In genomic region chr6:3088853-3089445, GRCh38 we compare ENCODE assay signal across 12 cellular contexts. TPM values are rescaled to one million over a fixed set of nuclear protein-coding genes. Genes with fewer than 3 reads are reported as not detected.
DNase-seq lines count a peak whose midpoint lies in the region; ATAC-seq and TF ChIP-seq lines count a peak whose summit lies in the region.
"Had no signal": no experiment of that assay in that cellular context is flagged by ENCODE, and none has a peak within 500 bp of the region (broad histone marks: within the 10 kb centered on the region; RNA-seq: fewer than 3 reads in every experiment).

No MANE protein-coding gene starts in this region.

- no peak for TF ChIP-seq CTCF in A673 (conservative IDR thresholded peaks at IDR 0.05; ENCODE audit: low read depth, low read length)
- TF ChIP-seq CTCF in GM23338 (conservative IDR thresholded peaks at IDR 0.05; ENCODE audit: low read depth in 2 of 2) = no peak
- no peak for TF ChIP-seq CTCF in esophagus squamous epithelium (IDR thresholded peaks at IDR 0.05)

- H3K79me2 ChIP-seq in GM23338 (replicated peaks; ENCODE audit: insufficient read depth) = no peaks in the 10 kb centered on the region

- no peaks in the 10 kb centered on the region; the same call in 2 of the 3 replicates for H3K4me1 Mint-ChIP-seq in GM23338
- H3K4me1 Mint-ChIP-seq: neural crest cell had no signal

- H3K27ac Mint-ChIP-seq in GM23338 = no peak overlapping the region

- POLR2A ChIA-PET in A673 (lab: Charles Lee; ENCODE audit: low non-redundant PET) = interaction anchor here (0.6 kb wide), 2 partner anchors 31 to 889 kb away, joined by 5 to 8 read pairs; no protein-coding TSS in a partner anchor

- H3K4me1 ChIP-seq in A673 (ENCODE audit: insufficient read depth, low read length, poor library complexity, severe bottlenecking) (peaks cover 8% of the 10 kb centered on the region), GM23338 (ENCODE audit: insufficient read depth) (no peaks in the 10 kb centered on the region), esophagus squamous epithelium (peaks cover 0 to 13% (median 11%) of the 10 kb centered on the region in 3 donors)

- no peak overlapping the region for H3K4me2 ChIP-seq in GM23338

- peak overlapping the region; percentile 35 for H3K27ac ChIP-seq in A673 (ENCODE audit: low read depth, low read length, poor library complexity, severe bottlenecking)
- no peak overlapping the region for H3K27ac ChIP-seq in GM23338 (ENCODE audit: low read depth)
- H3K27ac ChIP-seq in esophagus squamous epithelium = peak overlapping the region; percentile 17 to 65 (median 54)

- H3K36me3 ChIP-seq in A673 (ENCODE audit: insufficient read depth, low read length, poor library complexity, severe bottlenecking) (no peaks in the 10 kb centered on the region), GM23338 (ENCODE audit: insufficient read depth) (peaks cover 62% of the 10 kb centered on the region), esophagus squamous epithelium (peaks cover 0 to 66% (median 25%) of the 10 kb centered on the region in 3 donors)

- peaks cover 19% of the 10 kb centered on the region for H3K27me3 Mint-ChIP-seq in GM23338 (ENCODE audit: insufficient read depth, low read depth, poor library complexity)

- peaks cover 69% of the 10 kb centered on the region for H3K9me3 Mint-ChIP-seq in GM23338
- H3K9me3 Mint-ChIP-seq: neural crest cell had no signal

- H3K9me3 ChIP-seq in A673 (ENCODE audit: low read depth, low read length, poor library complexity, severe bottlenecking) (no peaks in the 10 kb centered on the region), esophagus squamous epithelium (no peaks in the 10 kb centered on the region)

- H3K27me3 ChIP-seq in A673 (replicated peaks; ENCODE audit: insufficient read depth, low read depth, low read length, poor library complexity) = no peaks in the 10 kb centered on the region
- H3K27me3 ChIP-seq in GM23338 (ENCODE audit: insufficient read depth) = no peaks in the 10 kb centered on the region
- H3K27me3 ChIP-seq in esophagus squamous epithelium = no peaks in the 10 kb centered on the region

- no peaks in the 10 kb centered on the region for H3K9me2 ChIP-seq in GM23338 (ENCODE audit: insufficient read depth)

- CTCF ChIA-PET in A673 (lab: Charles Lee) = no interaction called here

- H3F3A ChIP-seq in GM23338 (replicated peaks; ENCODE audit: low read depth) = peaks cover 20% of the 10 kb centered on the region

- no peak for ATAC-seq in GM23338
- no peak for ATAC-seq in HG03571 (IDR thresholded peaks at IDR 0.05; ENCODE audit: unreplicated experiment)

- 59 to 64% methylated on average over 4 of the region's 4 CpGs for WGBS in esophagus squamous epithelium, 2 donors

- intact Hi-C loops in A673 (cut with micrococcal nuclease; ENCODE audit: unreplicated experiment) = no loop called here
- intact Hi-C loops in esophagus squamous epithelium (cut with DNase I) = no loop called here

- no peak overlapping the region for H2AFZ ChIP-seq in GM23338

- H4K20me1 ChIP-seq in GM23338 (replicated peaks; ENCODE audit: insufficient read depth) = no peaks in the 10 kb centered on the region

- DNase-seq in A673 (ENCODE audit: low spot score) = peak; percentile 26
- DNase-seq in GM23338 (ENCODE audit: low spot score) = no peak
- DNase-seq in esophagus squamous epithelium (lab: John Stamatoyannopoulos, UW) = no peak
- DNase-seq in myocyte (ENCODE audit: low read depth) = peak; percentile 22
- no peak for DNase-seq in HK-2 (ENCODE audit: unreplicated experiment)
- DNase-seq in mesenteric fat pad (ENCODE audit: low spot score) = no peak
- DNase-seq in HuH-7 (ENCODE audit: low spot score) = no peak
- DNase-seq: activated CD4-positive, alpha-beta T cell treated with anti-CD3 and anti-CD28 coated beads, Interleukin-2, amount 50 U/mL, for 1 hour; C1 segment of cervical spinal cord; NCI-H2081 treated with DMSO at 0.1 percent for 48 hours had no signal

- H3K4me3 ChIP-seq in A673 (ENCODE audit: low read depth, low read length, poor library complexity, severe bottlenecking) = no peak overlapping the region
- H3K4me3 ChIP-seq in GM23338 = 0 out of 2 replicates have a peak overlapping the region, but pooled peaks have one; percentile 20
- no peak overlapping the region for H3K4me3 ChIP-seq in esophagus squamous epithelium

- no TSS peak for BruUV-seq in A673 (replicated peaks; lab: Mats Ljungman, UMichigan)

- no peak for TF ChIP-seq POLR2A in esophagus squamous epithelium (IDR thresholded peaks at IDR 0.05)

- H3K4me3 Mint-ChIP-seq in GM23338 = no peak overlapping the region
- H3K4me3 Mint-ChIP-seq: neural crest cell had no signal

- H3K36me3 Mint-ChIP-seq in GM23338 (ENCODE audit: low read depth) = peaks cover 69% of the 10 kb centered on the region

TF ChIP-seq in GM23338, 12 proteins besides CTCF, POLR2A, EP300 and RAD21 (continues in another document):
- TF ChIP-seq ETS1 (IDR thresholded peaks at IDR 0.05) (no peak), POLR2AphosphoS5 (IDR thresholded peaks at IDR 0.05; ENCODE audit: low read depth) (no peak)

RNA-seq across cellular contexts. Expression of gene RIPK1, which starts 20.7 kb away (rescaled TPM):
- 11.4 and 15.0 TPM in 2 replicates for total RNA-seq in A673 (2021)
- 16.7 and 19.4 TPM in 2 replicates for total RNA-seq in GM23338 (2014; rRNA removed; shearing (Covaris generic))
- polyA plus RNA-seq in GM23338 (2016; fragmentation: Nextera tagmentation; extraction: Ambion mirVana) = 4.9 and 5.7 TPM in 2 replicates
- 10 to 100 TPM; 17.7 to 25.7 (median 20.9) TPM for total RNA-seq in esophagus squamous epithelium
- 8.9 and 9.8 TPM in 2 replicates for total RNA-seq in myocyte
- 11.9 TPM for polyA plus RNA-seq in myocyte (2012)
- 29.1 TPM for total RNA-seq in mesenteric fat pad

RNA-seq across cellular contexts. Expression of gene BPHL, which starts 29.6 kb away (rescaled TPM):
- 30.8 and 37.4 TPM in 2 replicates for total RNA-seq in A673 (2021)
- 22.8 and 29.2 TPM in 2 replicates for total RNA-seq in GM23338 (2014; rRNA removed; shearing (Covaris generic))
- polyA plus RNA-seq in GM23338 (2016; fragmentation: Nextera tagmentation; extraction: Ambion mirVana) = 38.4 and 45.5 TPM in 2 replicates
- 10 to 100 TPM; 10.1 to 26.0 (median 11.8) TPM for total RNA-seq in esophagus squamous epithelium
- total RNA-seq in myocyte = 28.7 and 32.9 TPM in 2 replicates
- 27.2 TPM for polyA plus RNA-seq in myocyte (2012)
- 25.1 TPM for total RNA-seq in mesenteric fat pad

Comparison
In these comparisons a context has a peak if more than half of its experiments do, and no peak if none do; other contexts are left out.
1. DNase-seq: peak in A673 (single experiment) and myocyte (single experiment); none in GM23338 (single experiment), esophagus squamous epithelium (single experiment), HK-2 (single experiment), mesenteric fat pad (single experiment) and HuH-7 (single experiment).